ENCODE assay signal across 14 cellular contexts in the genomic region with DNA sequence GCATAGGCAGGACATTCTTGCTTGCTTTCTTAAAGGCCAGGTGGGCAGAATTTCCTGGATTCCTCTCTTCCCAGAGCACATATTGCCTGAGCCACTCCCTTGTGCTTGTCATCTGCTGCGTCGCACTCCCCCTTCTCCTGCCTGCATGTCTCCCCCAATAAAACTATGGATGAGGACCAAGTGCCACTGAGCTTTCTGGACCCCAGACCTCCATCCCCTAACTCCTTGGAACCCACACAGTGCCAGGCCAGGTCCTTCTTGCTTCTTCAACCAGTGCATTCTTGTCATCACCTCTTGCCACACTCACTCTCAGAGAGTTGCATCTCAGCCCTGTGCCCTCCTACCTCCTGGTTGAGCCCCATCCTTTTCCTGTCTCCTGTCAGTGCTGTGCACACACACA.
A peak's percentile ranks its signal among the peaks of the same experiment; 100 is the strongest.
DNase-seq lines count a peak whose midpoint lies in the region; ATAC-seq and TF ChIP-seq lines count a peak whose summit lies in the region.
"Had no signal": no experiment of that assay in that cellular context is flagged by ENCODE, and none has a peak within 500 bp of the region (broad histone marks: within the 10 kb centered on the region; RNA-seq: fewer than 3 reads in every experiment).

No MANE protein-coding gene starts in this region.

- H3K4me1 ChIP-seq in BLaER1 treated with 17β-estradiol and CSF1 and Interleukin-3, amounts not matched to agents 10 nM and 100 nM = peaks cover 0 to 46% (median 36%) of the 10 kb centered on the region in 10 experiments; a peak in 16 of 20 replicates
- peaks cover 9% of the 10 kb centered on the region for H3K4me1 ChIP-seq in vagina
- H3K4me1 ChIP-seq: HAP-1 had no signal

- H3K27me3 Mint-ChIP-seq in activated T-helper 2 cell treated with anti-CD3 and anti-CD28 coated beads, Interferon-gamma antibody, Interleukin-2, Interleukin-4, amounts not matched to agents 10 μg/mL and 5 μg/mL and 100 μg/mL, durations not matched to agents 14 hours and 24 hours and 36 hours (ENCODE audit: low read depth) = no peaks in the 10 kb centered on the region
- H3K27me3 Mint-ChIP-seq in neural crest cell (ENCODE audit: low read depth) = no peaks in the 10 kb centered on the region

- TF ChIP-seq CTCF in neural crest cell (conservative IDR thresholded peaks at IDR 0.05) (no peak), vagina (IDR thresholded peaks at IDR 0.05) (no peak)

- no peaks in the 10 kb centered on the region for H3K9me3 Mint-ChIP-seq in activated T-helper 2 cell treated with anti-CD3 and anti-CD28 coated beads, Interferon-gamma antibody, Interleukin-2, Interleukin-4, amounts not matched to agents 10 μg/mL and 5 μg/mL and 100 μg/mL, durations not matched to agents 14 hours and 24 hours and 36 hours
- no peaks in the 10 kb centered on the region for H3K9me3 Mint-ChIP-seq in neural crest cell
- H3K9me3 Mint-ChIP-seq: CD4-positive, alpha-beta memory T cell had no signal

- intact Hi-C loops in activated T-helper 2 cell treated with anti-CD3 and anti-CD28 coated beads, Interferon-gamma antibody, Interleukin-2, Interleukin-4, amounts not matched to agents 10 μg/mL and 5 μg/mL and 100 μg/mL, durations not matched to agents 14 hours and 24 hours and 36 hours (cut with micrococcal nuclease) = no loop called here
- intact Hi-C loops in vagina (cut with DNase I) = no loop called here

- no peak overlapping the region for H3K4me3 Mint-ChIP-seq in activated T-helper 2 cell treated with anti-CD3 and anti-CD28 coated beads, Interferon-gamma antibody, Interleukin-2, Interleukin-4, amounts not matched to agents 10 μg/mL and 5 μg/mL and 100 μg/mL, durations not matched to agents 14 hours and 24 hours and 36 hours (ENCODE audit: low read depth)
- H3K4me3 Mint-ChIP-seq in neural crest cell = no peak overlapping the region

- H3K9ac ChIP-seq in BLaER1 treated with 17β-estradiol and CSF1 and Interleukin-3, amounts not matched to agents 10 nM and 100 nM = no peak overlapping the region

- H3K27ac Mint-ChIP-seq in activated T-helper 2 cell treated with anti-CD3 and anti-CD28 coated beads, Interferon-gamma antibody, Interleukin-2, Interleukin-4, amounts not matched to agents 10 μg/mL and 5 μg/mL and 100 μg/mL, durations not matched to agents 14 hours and 24 hours and 36 hours = peak overlapping the region; percentile 0
- peak overlapping the region; percentile 59 for H3K27ac Mint-ChIP-seq in neural crest cell (ENCODE audit: unreplicated experiment)

- H3K27me3 ChIP-seq in BLaER1 treated with 17β-estradiol and CSF1 and Interleukin-3, amounts not matched to agents 10 nM and 100 nM = no peaks in the 10 kb centered on the region
- H3K27me3 ChIP-seq in vagina = no peaks in the 10 kb centered on the region

- peak overlapping the region in 8 of 11 experiments; percentile 10 to 78 (median 35); a peak in 10 of 22 replicates for H3K4me2 ChIP-seq in BLaER1 treated with 17β-estradiol and CSF1 and Interleukin-3, amounts not matched to agents 10 nM and 100 nM

- DNase-seq in activated T-helper 2 cell treated with anti-CD3 and anti-CD28 coated beads, Interferon-gamma antibody, Interleukin-2, Interleukin-4, amounts not matched to agents 10 μg/mL and 5 μg/mL and 100 μg/mL, durations not matched to agents 14 hours and 24 hours and 36 hours (ENCODE audit: low spot score) = no peak
- DNase-seq in neural crest cell (ENCODE audit: low read depth, low spot score) (no peak), vagina (ENCODE audit: extremely low spot score in 2 of 2) (peak; percentile 55 to 80)
- DNase-seq in activated naive CD4-positive, alpha-beta T cell treated with Interleukin-2 at 50 U/mL for 16 hours = no peak
- DNase-seq: ACHN; CD4-positive, alpha-beta memory T cell; DMS79; GOT3 had no signal

- H3K4me3 ChIP-seq in BLaER1 treated with 17β-estradiol and CSF1 and Interleukin-3, amounts not matched to agents 10 nM and 100 nM = no peak overlapping the region
- no peak overlapping the region for H3K4me3 ChIP-seq in vagina
- H3K4me3 ChIP-seq: HAP-1 had no signal

- H3K9me3 ChIP-seq in BLaER1 treated with 17β-estradiol and CSF1 and Interleukin-3, amounts not matched to agents 10 nM and 100 nM (replicated peaks in 1 of 11) = no peaks in the 10 kb centered on the region
- H3K9me3 ChIP-seq in vagina = no peaks in the 10 kb centered on the region
- H3K9me3 ChIP-seq: HAP-1 had no signal

- peaks cover 29% of the 10 kb centered on the region for H3K4me1 Mint-ChIP-seq in activated T-helper 2 cell treated with anti-CD3 and anti-CD28 coated beads, Interferon-gamma antibody, Interleukin-2, Interleukin-4, amounts not matched to agents 10 μg/mL and 5 μg/mL and 100 μg/mL, durations not matched to agents 14 hours and 24 hours and 36 hours (ENCODE audit: low read depth)
- peaks cover 32% of the 10 kb centered on the region for H3K4me1 Mint-ChIP-seq in neural crest cell
- H3K4me1 Mint-ChIP-seq: CD4-positive, alpha-beta memory T cell had no signal

- H3K27ac ChIP-seq in BLaER1 treated with 17β-estradiol and CSF1 and Interleukin-3, amounts not matched to agents 10 nM and 100 nM = no peak overlapping the region
- no peak overlapping the region for H3K27ac ChIP-seq in vagina
- H3K27ac ChIP-seq: C4-2B had no signal

- no peaks in the 10 kb centered on the region for H3K36me3 Mint-ChIP-seq in activated T-helper 2 cell treated with anti-CD3 and anti-CD28 coated beads, Interferon-gamma antibody, Interleukin-2, Interleukin-4, amounts not matched to agents 10 μg/mL and 5 μg/mL and 100 μg/mL, durations not matched to agents 14 hours and 24 hours and 36 hours (ENCODE audit: low read depth)
- H3K36me3 Mint-ChIP-seq in neural crest cell (ENCODE audit: low read depth) = no peaks in the 10 kb centered on the region
- H3K36me3 Mint-ChIP-seq: CD4-positive, alpha-beta memory T cell had no signal

- H4K20me1 ChIP-seq in BLaER1 treated with 17β-estradiol and CSF1 and Interleukin-3, amounts not matched to agents 10 nM and 100 nM = no peaks in the 10 kb centered on the region

- no peak for ATAC-seq in GM19455 (IDR thresholded peaks at IDR 0.05; ENCODE audit: unreplicated experiment)
- no peak for ATAC-seq in HG03135 (IDR thresholded peaks at IDR 0.05; ENCODE audit: unreplicated experiment)
- ATAC-seq: HepG2 had no signal

- H3K36me3 ChIP-seq in BLaER1 treated with 17β-estradiol and CSF1 and Interleukin-3, amounts not matched to agents 10 nM and 100 nM = no peaks in the 10 kb centered on the region
- no peaks in the 10 kb centered on the region for H3K36me3 ChIP-seq in vagina
- H3K36me3 ChIP-seq: HAP-1 had no signal

- TF ChIP-seq POLR2A in vagina (IDR thresholded peaks at IDR 0.05) = no peak

Comparison
In these comparisons a context has a peak if more than half of its experiments do, and no peak if none do; other contexts are left out.
1. DNase-seq: peak in vagina (2 of 2); none in activated T-helper 2 cell treated with anti-CD3 and anti-CD28 coated beads, Interferon-gamma antibody, Interleukin-2, Interleukin-4, amounts not matched to agents 10 μg/mL and 5 μg/mL and 100 μg/mL, durations not matched to agents 14 hours and 24 hours and 36 hours (single experiment), neural crest cell (single experiment) and activated naive CD4-positive, alpha-beta T cell treated with Interleukin-2 at 50 U/mL for 16 hours (single experiment).